Comparison of ENCODE assay signal across 14 cellular contexts in the genomic region with DNA sequence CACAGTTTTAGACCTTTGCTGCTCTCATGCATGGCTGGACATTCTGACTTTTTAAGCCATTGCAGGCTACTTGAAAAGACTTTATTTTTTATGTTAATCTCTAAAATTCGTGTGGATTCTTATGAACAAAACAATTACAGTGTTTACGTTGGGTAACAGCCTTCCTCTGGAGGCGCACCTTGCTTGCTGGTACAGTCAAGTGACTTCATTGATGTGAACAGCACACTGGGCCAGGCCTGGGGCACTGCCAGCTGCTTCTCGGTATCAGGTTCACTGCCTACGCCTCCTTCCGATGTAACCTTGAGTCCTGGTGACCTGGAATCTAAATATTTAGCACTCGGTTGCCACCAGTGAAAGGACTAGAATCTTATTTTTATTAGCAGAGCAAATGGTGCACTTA. TPM values are rescaled to one million over a fixed set of nuclear protein-coding genes. Genes with fewer than 3 reads are reported as not detected.
A peak's percentile ranks its signal among the peaks of the same experiment; 100 is the strongest.
DNase-seq lines count a peak whose midpoint lies in the region; ATAC-seq and TF ChIP-seq lines count a peak whose summit lies in the region.
"Had no signal": no experiment of that assay in that cellular context is flagged by ENCODE, and none has a peak within 500 bp of the region (broad histone marks: within the 10 kb centered on the region; RNA-seq: fewer than 3 reads in every experiment).

No MANE protein-coding gene starts in this region.

- H2BK5ac ChIP-seq in trophoblast cell (ENCODE audit: low read depth, low read length, poor library complexity) = no peak overlapping the region

- H3K4me3 ChIP-seq in mammary epithelial cell (replicated peaks in 1 of 3; ENCODE audit: insufficient read depth in 1 of 3, low read depth in 2 of 3, low read length in 3 of 3) (no peak overlapping the region), trophoblast cell (ENCODE audit: low read depth, low read length) (no peak overlapping the region), GM23338 (no peak overlapping the region)
- H3K4me3 ChIP-seq: neural progenitor cell had no signal

- H3K27ac ChIP-seq in mammary epithelial cell (ENCODE audit: insufficient read depth, low read depth, low read length) = peak overlapping the region; percentile 96
- no peak overlapping the region for H3K27ac ChIP-seq in trophoblast cell (ENCODE audit: low read depth, low read length)
- no peak overlapping the region for H3K27ac ChIP-seq in GM23338 (ENCODE audit: low read depth)
- H3K27ac ChIP-seq: neural progenitor cell had no signal

- no peak overlapping the region for H3K4ac ChIP-seq in trophoblast cell (ENCODE audit: low read depth, low read length)

- dilution Hi-C loops in mammary epithelial cell (cut with HindIII; ENCODE audit: low sequenced_read_pairs) = no loop called here

- H2BK120ac ChIP-seq in trophoblast cell (ENCODE audit: insufficient read depth, low read length, poor library complexity) = peak overlapping the region; percentile 65

- BruUV-seq in mammary epithelial cell (replicated peaks; lab: Mats Ljungman, UMichigan) = no TSS peak

- H3K9me2 ChIP-seq in GM23338 (ENCODE audit: insufficient read depth) = no peaks in the 10 kb centered on the region

- H3K36me3 ChIP-seq in mammary epithelial cell (ENCODE audit: insufficient read depth, low read length) = no peaks in the 10 kb centered on the region
- H3K36me3 ChIP-seq in trophoblast cell (ENCODE audit: control insufficient read depth in 1 of 2, insufficient read depth in 2 of 2, low read length in 2 of 2) = no peaks in the 10 kb centered on the region
- H3K36me3 ChIP-seq in GM23338 (ENCODE audit: insufficient read depth) = no peaks in the 10 kb centered on the region
- H3K36me3 ChIP-seq: neural progenitor cell had no signal

- H3K9me3 ChIP-seq in mammary epithelial cell (replicated peaks; ENCODE audit: insufficient read depth, low read length) (no peaks in the 10 kb centered on the region), trophoblast cell (ENCODE audit: insufficient read depth, low read depth, low read length) (no peaks in the 10 kb centered on the region)

- H2AK5ac ChIP-seq in trophoblast cell (ENCODE audit: low read length) = no peak overlapping the region

- H2AFZ ChIP-seq in mammary epithelial cell (ENCODE audit: low read depth, low read length) = no peak overlapping the region
- H2AFZ ChIP-seq in trophoblast cell (ENCODE audit: insufficient read depth, low read length, poor library complexity) = no peak overlapping the region
- no peak overlapping the region; the same call in 1 of the 2 replicates for H2AFZ ChIP-seq in GM23338
- H2AFZ ChIP-seq: neural progenitor cell had no signal

- no peak overlapping the region for H3K27ac Mint-ChIP-seq in GM23338
- H3K27ac Mint-ChIP-seq: activated CD4-positive, alpha-beta memory T cell treated with anti-CD3 and anti-CD28 coated beads for 36 hours; B cell had no signal

- DNase-seq in DMS153 treated with DMSO at 0.1 percent for 48 hours (lab: John Stamatoyannopoulos, UW; ENCODE audit: unreplicated experiment) (peak; percentile 11), NCI-H2107 (lab: John Stamatoyannopoulos, UW) (peak; percentile 31), mammary epithelial cell (no peak), trophoblast cell (no peak), NAMALWA (ENCODE audit: low spot score) (no peak), GM23338 (ENCODE audit: low spot score) (no peak)
- DNase-seq: activated CD4-positive, alpha-beta memory T cell treated with anti-CD3 and anti-CD28 coated beads for 36 hours; activated effector memory CD4-positive, alpha-beta T cell treated with anti-CD3 and anti-CD28 coated beads, Interleukin-2, amount 50 U/mL, for 16 hours; stimulated activated CD8-positive, alpha-beta memory T cell treated with anti-CD3 and anti-CD28 coated beads, Interleukin-4, amount 100 ng/mL, for 48 hours had no signal

- H3K9me3 Mint-ChIP-seq in GM23338 = peaks cover 11% of the 10 kb centered on the region; the same call in 2 of the 3 replicates

- no peaks in the 10 kb centered on the region for H3F3A ChIP-seq in GM23338 (replicated peaks; ENCODE audit: low read depth)

- H3K27me3 ChIP-seq in mammary epithelial cell (ENCODE audit: insufficient read depth, low read length) (no peaks in the 10 kb centered on the region), trophoblast cell (ENCODE audit: insufficient read depth, low read length) (no peaks in the 10 kb centered on the region), GM23338 (ENCODE audit: insufficient read depth) (no peaks in the 10 kb centered on the region)
- H3K27me3 ChIP-seq: neural progenitor cell had no signal

- H3K9ac ChIP-seq in mammary epithelial cell (ENCODE audit: insufficient read depth, low read length) (no peak overlapping the region), trophoblast cell (ENCODE audit: low read length) (no peak overlapping the region)
- H3K9ac ChIP-seq: neural progenitor cell had no signal

- peaks cover 8% of the 10 kb centered on the region for H3K4me1 Mint-ChIP-seq in GM23338
- H3K4me1 Mint-ChIP-seq: B cell had no signal

- peaks cover 7% of the 10 kb centered on the region; the same call in 1 of the 3 replicates for H3K36me3 Mint-ChIP-seq in GM23338 (ENCODE audit: low read depth)
- H3K36me3 Mint-ChIP-seq: neural progenitor cell had no signal

- peaks cover 6% of the 10 kb centered on the region for H3K27me3 Mint-ChIP-seq in GM23338 (ENCODE audit: insufficient read depth, low read depth, poor library complexity)

- no peak overlapping the region for H4K12ac ChIP-seq in trophoblast cell (ENCODE audit: low read depth, low read length)

- H3K4me2 ChIP-seq in mammary epithelial cell (ENCODE audit: insufficient read depth, low read depth, low read length) (no peak overlapping the region), trophoblast cell (ENCODE audit: low read length) (no peak overlapping the region), GM23338 (no peak overlapping the region)
- H3K4me2 ChIP-seq: neural progenitor cell had no signal

- no peak overlapping the region for H3K4me3 Mint-ChIP-seq in GM23338
- H3K4me3 Mint-ChIP-seq: activated CD4-positive, alpha-beta memory T cell treated with anti-CD3 and anti-CD28 coated beads for 36 hours; B cell; neural progenitor cell had no signal

- no peak for ATAC-seq in GM23338
- no peak for ATAC-seq in GM21528 (IDR thresholded peaks at IDR 0.05; ENCODE audit: low FRiP score, unreplicated experiment)
- ATAC-seq in GM19467 (IDR thresholded peaks at IDR 0.05; ENCODE audit: unreplicated experiment) = no peak

- CTCF ChIA-PET in mammary epithelial cell (lab: Charles Lee; ENCODE audit: low non-redundant PET) = no interaction called here

- in situ Hi-C loops in mammary epithelial cell (cut with MboI; ENCODE audit: low sequenced_read_pairs in 2 of 2) = no loop called here

- H3K18ac ChIP-seq in trophoblast cell (ENCODE audit: low read length) = no peak overlapping the region

- H2BK12ac ChIP-seq in trophoblast cell (ENCODE audit: low read length) = peak overlapping the region; percentile 91

- H4K8ac ChIP-seq in trophoblast cell (ENCODE audit: low read depth, low read length) = no peak overlapping the region

- H4K91ac ChIP-seq in trophoblast cell (ENCODE audit: low read depth, low read length) = peak overlapping the region; percentile 78

- H3K79me1 ChIP-seq in trophoblast cell (ENCODE audit: low read length) = peaks cover 6% of the 10 kb centered on the region

- H4K20me1 ChIP-seq in mammary epithelial cell (ENCODE audit: insufficient read depth, low read length) (no peaks in the 10 kb centered on the region), GM23338 (replicated peaks; ENCODE audit: insufficient read depth) (no peaks in the 10 kb centered on the region)

- no peak overlapping the region for H3K14ac ChIP-seq in trophoblast cell (ENCODE audit: low read length)

- WGBS in mammary epithelial cell (ENCODE audit: low coverage, missing lambda C conversion rate) = 98% methylated on average over 6 of the region's 7 CpGs
- no CpG with 5 or more reads among the region's 7 CpGs for WGBS in trophoblast cell (ENCODE audit: extremely low coverage, insufficient coverage, insufficient read length)

- TF ChIP-seq CTCF in mammary epithelial cell (conservative IDR thresholded peaks at IDR 0.05 in 1 of 2, IDR thresholded peaks at IDR 0.05 in 1 of 2; ENCODE audit: extremely low read depth in 1 of 2, insufficient read depth in 1 of 2, low read depth in 1 of 2, low read length in 2 of 2) = no peak
- TF ChIP-seq CTCF in GM23338 (conservative IDR thresholded peaks at IDR 0.05; ENCODE audit: low read depth in 2 of 2) = no peak

- H3K4me1 ChIP-seq in mammary epithelial cell (ENCODE audit: insufficient read depth, low read length) (peaks cover 41% of the 10 kb centered on the region), trophoblast cell (ENCODE audit: control insufficient read depth in 1 of 2, insufficient read depth in 2 of 2, low read length in 2 of 2) (peaks cover 10 to 16% of the 10 kb centered on the region in 2 experiments), GM23338 (ENCODE audit: insufficient read depth) (no peaks in the 10 kb centered on the region)

- H3K23ac ChIP-seq in trophoblast cell (ENCODE audit: low read length) = no peak overlapping the region

- intact Hi-C loops in mammary epithelial cell (cut with micrococcal nuclease) = no loop called here

- no peaks in the 10 kb centered on the region for H3K79me2 ChIP-seq in mammary epithelial cell (ENCODE audit: insufficient read depth, low read length)
- no peaks in the 10 kb centered on the region for H3K79me2 ChIP-seq in trophoblast cell (ENCODE audit: control insufficient read depth, insufficient read depth, low read length, poor library complexity)
- H3K79me2 ChIP-seq in GM23338 (replicated peaks; ENCODE audit: insufficient read depth) = no peaks in the 10 kb centered on the region

TF ChIP-seq in GM23338, 12 proteins besides CTCF, POLR2A, EP300 and RAD21 (continues in another document):
- no peak for TF ChIP-seq CREB1 (CRISPR knock-in tag; IDR thresholded peaks at IDR 0.05; ENCODE audit: low read depth)
- no peak for TF ChIP-seq EZH2 (IDR thresholded peaks at IDR 0.05; ENCODE audit: low read depth, unreplicated experiment)

RNA-seq across cellular contexts. Expression of a gene that starts 27.8 kb away (rescaled TPM):
- under 1 TPM in 1 of 2 donors, not detected in 1; under 0.01 TPM for total RNA-seq in mammary epithelial cell
- 0.02 TPM for polyA plus RNA-seq in mammary epithelial cell
- not detected for polyA minus RNA-seq in mammary epithelial cell
- 0.62 and 0.69 TPM in 2 replicates for polyA plus RNA-seq in trophoblast cell (2013)
- total RNA-seq in GM23338 (2014; rRNA removed; shearing (Covaris generic)) = not detected in 2 replicates
- polyA plus RNA-seq in GM23338 (2016; fragmentation: Nextera tagmentation; extraction: Ambion mirVana) = 0.50 and 0.59 TPM in 2 replicates
- total RNA-seq: activated CD4-positive, alpha-beta memory T cell treated with anti-CD3 and anti-CD28 coated beads for 36 hours; B cell; T-helper 2 cell treated with Interferon-gamma antibody and Interleukin-4, amounts not matched to agents 100 ng/mL and 5 ng/mL, for 36 hours had no signal

Comparison
In these comparisons a context has a peak if more than half of its experiments do, and no peak if none do; other contexts are left out.
1. DNase-seq: peak in DMS153 treated with DMSO at 0.1 percent for 48 hours (single experiment) and NCI-H2107 (single experiment); none in mammary epithelial cell (single experiment), trophoblast cell (0 of 2), NAMALWA (single experiment) and GM23338 (single experiment).